Comparison of ENCODE assay signal across 9 cellular contexts in the genomic region with DNA sequence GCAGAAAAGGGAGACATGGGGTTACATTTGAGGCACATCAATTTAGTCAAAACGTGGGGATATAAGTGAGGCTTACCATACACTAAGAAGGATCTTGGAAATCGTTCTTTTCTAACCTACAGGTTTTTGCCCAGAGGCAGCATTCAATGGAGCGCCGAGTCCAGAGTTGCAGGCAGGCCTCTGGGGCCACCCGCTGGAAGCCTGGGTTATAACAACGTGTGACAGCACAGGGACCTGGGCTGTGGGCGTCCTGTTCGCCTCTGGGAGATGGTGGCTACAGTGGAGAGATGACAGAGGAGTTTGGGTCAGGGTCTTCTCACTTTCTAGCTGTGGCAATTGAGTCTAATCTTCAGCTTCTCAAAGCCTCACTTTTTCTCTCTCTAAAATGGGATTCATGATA. TPM values are rescaled to one million over a fixed set of nuclear protein-coding genes. Genes with fewer than 3 reads are reported as not detected.
A peak's percentile ranks its signal among the peaks of the same experiment; 100 is the strongest.
DNase-seq lines count a peak whose midpoint lies in the region; ATAC-seq, FAIRE-seq and TF ChIP-seq lines count a peak whose summit lies in the region.
"Had no signal": no experiment of that assay in that cellular context is flagged by ENCODE, and none has a peak within 500 bp of the region (broad histone marks: within the 10 kb centered on the region; RNA-seq: fewer than 3 reads in every experiment).

No MANE protein-coding gene starts in this region.

- 22 to 37% (median 22%) methylated on average over 8 of the region's 8 CpGs for WGBS in adrenal gland, 4 donors
- WGBS in hepatocyte (ENCODE audit: low lambda C conversion rate, missing lambda C conversion rate) = 16% methylated on average over 8 of the region's 8 CpGs

- no peaks in the 10 kb centered on the region for H3K9me3 Mint-ChIP-seq in activated naive CD4-positive, alpha-beta T cell treated with anti-CD3 and anti-CD28 coated beads, Interleukin-2, amount 10 ng/mL, durations not matched to agents 7 days and 5 days
- H3K9me3 Mint-ChIP-seq in stimulated activated effector memory CD8-positive, alpha-beta T cell treated with anti-CD3 and anti-CD28 coated beads, Interleukin-12 subunit alpha, Interleukin-12 subunit beta, amount 100 ng/mL, for 72 hours = no peaks in the 10 kb centered on the region

- H3K4me1 ChIP-seq in adrenal gland (replicated peaks in 1 of 2) = peaks cover 0 to 9% of the 10 kb centered on the region in 2 donors
- peaks cover 14% of the 10 kb centered on the region for H3K4me1 ChIP-seq in hepatocyte (ENCODE audit: insufficient read depth)

- H3K27ac ChIP-seq in adrenal gland = no peak overlapping the region
- no peak overlapping the region for H3K27ac ChIP-seq in hepatocyte

- H3K79me2 ChIP-seq in hepatocyte = no peaks in the 10 kb centered on the region

- peaks cover 2% of the 10 kb centered on the region for H3K4me1 Mint-ChIP-seq in activated naive CD4-positive, alpha-beta T cell treated with anti-CD3 and anti-CD28 coated beads, Interleukin-2, amount 10 ng/mL, durations not matched to agents 7 days and 5 days
- H3K4me1 Mint-ChIP-seq in stimulated activated effector memory CD8-positive, alpha-beta T cell treated with anti-CD3 and anti-CD28 coated beads, Interleukin-12 subunit alpha, Interleukin-12 subunit beta, amount 100 ng/mL, for 72 hours = peaks cover 7% of the 10 kb centered on the region

- no peak overlapping the region for H3K4me2 ChIP-seq in hepatocyte

- H3K27me3 Mint-ChIP-seq in activated naive CD4-positive, alpha-beta T cell treated with anti-CD3 and anti-CD28 coated beads, Interleukin-2, amount 10 ng/mL, durations not matched to agents 7 days and 5 days = peaks cover 67% of the 10 kb centered on the region

- TF ChIP-seq POLR2A in adrenal gland (IDR thresholded peaks at IDR 0.05) = no peak

- H3K27me3 ChIP-seq in adrenal gland = peaks cover 15% of the 10 kb centered on the region
- peaks cover 10% of the 10 kb centered on the region for H3K27me3 ChIP-seq in hepatocyte

- H4K20me1 ChIP-seq in hepatocyte (ENCODE audit: insufficient read depth, poor library complexity, severe bottlenecking) = no peaks in the 10 kb centered on the region

- H3K27ac Mint-ChIP-seq in activated naive CD4-positive, alpha-beta T cell treated with anti-CD3 and anti-CD28 coated beads, Interleukin-2, amount 10 ng/mL, durations not matched to agents 7 days and 5 days = no peak overlapping the region
- H3K27ac Mint-ChIP-seq in stimulated activated effector memory CD8-positive, alpha-beta T cell treated with anti-CD3 and anti-CD28 coated beads, Interleukin-12 subunit alpha, Interleukin-12 subunit beta, amount 100 ng/mL, for 72 hours = no peak overlapping the region
- H3K27ac Mint-ChIP-seq: activated naive CD8-positive, alpha-beta T cell had no signal

- no peak overlapping the region for H3K4me3 Mint-ChIP-seq in activated naive CD4-positive, alpha-beta T cell treated with anti-CD3 and anti-CD28 coated beads, Interleukin-2, amount 10 ng/mL, durations not matched to agents 7 days and 5 days
- no peak overlapping the region for H3K4me3 Mint-ChIP-seq in stimulated activated effector memory CD8-positive, alpha-beta T cell treated with anti-CD3 and anti-CD28 coated beads, Interleukin-12 subunit alpha, Interleukin-12 subunit beta, amount 100 ng/mL, for 72 hours
- H3K4me3 Mint-ChIP-seq: activated naive CD8-positive, alpha-beta T cell had no signal

- H3K4me3 ChIP-seq in adrenal gland = no peak overlapping the region
- H3K4me3 ChIP-seq in hepatocyte = no peak overlapping the region

- H2AFZ ChIP-seq in hepatocyte = no peak overlapping the region

- H3K36me3 ChIP-seq in adrenal gland (replicated peaks in 1 of 2) (no peaks in the 10 kb centered on the region), hepatocyte (replicated peaks; ENCODE audit: insufficient read depth, low read depth) (no peaks in the 10 kb centered on the region)

- H3K9me2 ChIP-seq in hepatocyte (replicated peaks; ENCODE audit: insufficient read depth) = no peaks in the 10 kb centered on the region

- H3K9me3 ChIP-seq in adrenal gland (replicated peaks in 1 of 3) = no peaks in the 10 kb centered on the region
- H3K9me3 ChIP-seq in hepatocyte (ENCODE audit: low read depth) = no peaks in the 10 kb centered on the region

- TF ChIP-seq CTCF in adrenal gland (IDR thresholded peaks at IDR 0.05) (peak; percentile 31 to 70 (median 65)), hepatocyte (IDR thresholded peaks at IDR 0.05; ENCODE audit: poor library complexity) (peak; percentile 83)

- DNase-seq in activated naive CD4-positive, alpha-beta T cell treated with anti-CD3 and anti-CD28 coated beads, Interleukin-2, amount 10 ng/mL, durations not matched to agents 7 days and 5 days = peak; percentile 52
- DNase-seq in activated naive CD4-positive, alpha-beta T cell treated with Interleukin-2 at 50 U/mL for 16 hours = no peak
- peak; percentile 1 for DNase-seq in NCI-H2107 treated with DMSO at 0.1 percent for 48 hours (lab: John Stamatoyannopoulos, UW; ENCODE audit: unreplicated experiment)
- peak in 5 of 7 donors; percentile 43 to 80 (median 64) for DNase-seq in adrenal gland
- peak; percentile 84 for DNase-seq in hepatocyte (ENCODE audit: low spot score)
- no peak for DNase-seq in stimulated activated effector memory CD8-positive, alpha-beta T cell treated with anti-CD3 and anti-CD28 coated beads, Interleukin-12 subunit alpha, Interleukin-12 subunit beta, amount 100 ng/mL, for 72 hours (ENCODE audit: low spot score in 2 of 2)
- DNase-seq in GM19239 (ENCODE audit: insufficient read length, low spot score) = no peak

- CTCF ChIA-PET in activated naive CD4-positive, alpha-beta T cell treated with anti-CD3 and anti-CD28 coated beads, Interleukin-2, amount 10 ng/mL, durations not matched to agents 7 days and 5 days (lab: Charles Lee) = interaction anchor here (0.7 to 1.9 kb wide), 2 partner anchors 322 to 323 kb away, joined by 3 to 5 read pairs; no protein-coding TSS in a partner anchor

- FAIRE-seq in GM19239 (lab: Jason Lieb, UNC) = no peak

- intact Hi-C loops in adrenal gland (cut with DNase I) = loop anchor here in 1 of 2 donors (5.0 kb wide), 1 partner anchor 327 kb away; no protein-coding TSS in a partner anchor

- ATAC-seq in stimulated activated effector memory CD8-positive, alpha-beta T cell treated with anti-CD3 and anti-CD28 coated beads, Interleukin-12 subunit alpha, Interleukin-12 subunit beta, amount 100 ng/mL, for 72 hours = peak; percentile 47
- no peak for ATAC-seq in HG03565 (IDR thresholded peaks at IDR 0.05; ENCODE audit: unreplicated experiment)

- no peaks in the 10 kb centered on the region for H3K36me3 Mint-ChIP-seq in activated naive CD4-positive, alpha-beta T cell treated with anti-CD3 and anti-CD28 coated beads, Interleukin-2, amount 10 ng/mL, durations not matched to agents 7 days and 5 days
- no peaks in the 10 kb centered on the region for H3K36me3 Mint-ChIP-seq in stimulated activated effector memory CD8-positive, alpha-beta T cell treated with anti-CD3 and anti-CD28 coated beads, Interleukin-12 subunit alpha, Interleukin-12 subunit beta, amount 100 ng/mL, for 72 hours
- H3K36me3 Mint-ChIP-seq: activated naive CD8-positive, alpha-beta T cell had no signal

RNA-seq across cellular contexts. Expression of gene ENPP6, which starts 53.9 kb away (rescaled TPM):
- total RNA-seq in adrenal gland (1 to 10 TPM in 1 of 8 donors, under 1 TPM in 6, not detected in 1; 0.18 to 1.0 (median 0.32) TPM), hepatocyte (0.03 TPM in 1 of 2 replicates, not detected in the other)
- polyA plus RNA-seq in adrenal gland (under 1 TPM; 0.40 to 0.84 (median 0.72) TPM), hepatocyte (not detected in 2 replicates)

Comparison
In these comparisons a context has a peak if more than half of its experiments do, and no peak if none do; other contexts are left out.
1. DNase-seq: peak in activated naive CD4-positive, alpha-beta T cell treated with anti-CD3 and anti-CD28 coated beads, Interleukin-2, amount 10 ng/mL, durations not matched to agents 7 days and 5 days (single experiment), NCI-H2107 treated with DMSO at 0.1 percent for 48 hours (single experiment), adrenal gland (5 of 7) and hepatocyte (single experiment); none in activated naive CD4-positive, alpha-beta T cell treated with Interleukin-2 at 50 U/mL for 16 hours (single experiment), stimulated activated effector memory CD8-positive, alpha-beta T cell treated with anti-CD3 and anti-CD28 coated beads, Interleukin-12 subunit alpha, Interleukin-12 subunit beta, amount 100 ng/mL, for 72 hours (0 of 2) and GM19239 (single experiment).